ENCODE assay signal across 1 cellular context in genomic region chr22:45082795-45083194, GRCh38.
TF ChIP-seq lines count a peak whose summit lies in the region.

No MANE protein-coding gene starts in this region.

TF ChIP-seq in GM12891, 5 proteins besides CTCF, POLR2A, EP300 and RAD21 (continued from another document):
- TF ChIP-seq POLR2AphosphoS5 (IDR thresholded peaks at IDR 0.05; ENCODE audit: low read depth, low read length): no peak
TF ChIP-seq in GM12891: peak in this region for 0.
